Comparison of ENCODE assay signal across 17 cellular contexts in the genomic region with DNA sequence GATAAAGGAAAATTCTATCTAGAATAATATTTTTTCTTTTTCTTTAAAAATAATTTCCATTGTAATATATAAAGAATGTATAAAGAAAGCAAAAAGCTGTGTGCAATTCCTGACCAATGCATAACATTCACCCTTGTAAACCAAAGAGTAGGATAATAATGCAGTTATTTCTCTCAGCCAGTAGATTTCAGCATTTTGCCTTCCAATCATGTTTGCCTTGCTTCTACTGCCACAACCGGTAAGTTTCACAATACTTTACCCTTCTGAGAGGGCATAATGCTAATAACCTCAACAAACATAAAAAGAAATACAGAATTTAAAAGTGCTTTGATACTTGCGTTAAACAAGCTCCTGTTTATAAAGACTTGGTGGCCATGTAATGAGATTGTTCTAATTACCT.
"Had no signal": no experiment of that assay in that cellular context is flagged by ENCODE, and none has a peak within 500 bp of the region (broad histone marks: within the 10 kb centered on the region; RNA-seq: fewer than 3 reads in every experiment).

No MANE protein-coding gene starts in this region.

- H3K27me3 ChIP-seq: colonic mucosa, esophagus squamous epithelium, foreskin keratinocyte, tibial artery, uterus had no signal

- H3K4me3 ChIP-seq: colonic mucosa, esophagus squamous epithelium, tibial artery, uterus had no signal

- DNase-seq: activated CD4-positive, CD25-positive, alpha-beta regulatory T cell treated with anti-CD3 and anti-CD28 coated beads, Interleukin-2, amount 50 U/mL, for 72 hours; activated naive CD4-positive, alpha-beta T cell treated with Interleukin-2 at 50 U/mL for 16 hours; activated T-cell treated with anti-CD3 and anti-CD28 coated beads for 4 hours; colonic mucosa; effector CD4-positive, alpha-beta T cell; esophagus squamous epithelium; foreskin keratinocyte; glutamatergic neuron; left cardiac atrium; naive B cell; right cardiac atrium; small intestine; stimulated activated CD4-positive, alpha-beta T cell treated with anti-CD3 and anti-CD28 coated beads, Interleukin-4, amount 100 ng/mL, for 24 hours; stimulated activated naive CD4-positive, alpha-beta T cell; tibial artery; uterus had no signal

- H3K36me3 ChIP-seq: colonic mucosa, uterus had no signal

- H3K4me1 ChIP-seq: colonic mucosa, foreskin keratinocyte, uterus had no signal

- H3K9me3 Mint-ChIP-seq: activated T-helper 17 cell treated with anti-CD3 and anti-CD28 coated beads, Interleukin-2, amount 50 U/mL, for 72 hours had no signal

- H3K27ac ChIP-seq: colonic mucosa, tibial artery, uterus had no signal

- H3K4me3 Mint-ChIP-seq: activated T-helper 17 cell treated with anti-CD3 and anti-CD28 coated beads, Interleukin-2, amount 50 U/mL, for 72 hours; naive B cell had no signal

- ATAC-seq: activated T-helper 17 cell treated with anti-CD3 and anti-CD28 coated beads, Interleukin-2, amount 50 U/mL, for 72 hours; foreskin keratinocyte; left cardiac atrium; right cardiac atrium had no signal

- H3K27ac Mint-ChIP-seq: activated T-helper 17 cell treated with anti-CD3 and anti-CD28 coated beads, Interleukin-2, amount 50 U/mL, for 72 hours; naive B cell had no signal

- H3K4me1 Mint-ChIP-seq: activated T-helper 17 cell treated with anti-CD3 and anti-CD28 coated beads, Interleukin-2, amount 50 U/mL, for 72 hours had no signal

- H3K9me3 ChIP-seq: colonic mucosa, esophagus squamous epithelium, tibial artery, uterus had no signal

- H3K27me3 Mint-ChIP-seq: activated T-helper 17 cell treated with anti-CD3 and anti-CD28 coated beads, Interleukin-2, amount 50 U/mL, for 72 hours; naive B cell had no signal
